ENCODE assay signal across 16 cellular contexts in the genomic region with DNA sequence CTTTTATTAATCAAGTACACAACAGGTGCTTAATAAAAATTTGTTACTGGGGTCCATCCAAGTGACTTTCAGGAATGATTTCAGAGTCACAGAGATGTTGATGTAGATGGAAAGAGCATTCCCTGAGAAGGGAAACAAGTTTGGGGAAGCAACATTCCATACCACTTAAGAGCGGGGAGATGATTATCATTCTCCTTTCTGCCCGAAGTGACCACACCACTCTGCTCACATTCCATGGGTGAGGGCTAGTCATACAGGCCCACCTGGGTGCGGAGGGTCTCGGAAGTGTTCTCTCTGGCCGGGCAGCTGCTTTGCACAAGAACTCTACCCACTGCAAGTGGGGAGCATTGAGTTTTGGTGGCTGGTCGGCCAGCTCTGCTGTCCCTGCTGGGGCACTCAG.
DNase-seq lines count a peak whose midpoint lies in the region; ATAC-seq, FAIRE-seq and TF ChIP-seq lines count a peak whose summit lies in the region.
"Had no signal": no experiment of that assay in that cellular context is flagged by ENCODE, and none has a peak within 500 bp of the region (broad histone marks: within the 10 kb centered on the region; RNA-seq: fewer than 3 reads in every experiment).

No MANE protein-coding gene starts in this region.

- no peaks in the 10 kb centered on the region for H3K27me3 Mint-ChIP-seq in stimulated activated naive B cell treated with anti-CD40 and anti-IgM and Interleukin-4, amounts not matched to agents 10 μg/mL and 1 μg/mL and 100 μg/mL, for 72 hours
- H3K27me3 Mint-ChIP-seq: CD4-positive, CD25-positive, alpha-beta regulatory T cell had no signal

- TF ChIP-seq EP300 in H1 (IDR thresholded peaks at IDR 0.05; ENCODE audit: borderline replicate concordance in 1 of 2, low read depth in 2 of 2, low read length in 2 of 2), result no peak

- TF ChIP-seq CTCF in H1 (IDR thresholded peaks at IDR 0.05; ENCODE audit: control extremely low read depth in 1 of 3, insufficient read depth in 1 of 3, low read depth in 1 of 3, low read length in 3 of 3), result no peak

- H3K9me3 Mint-ChIP-seq in stimulated activated naive B cell treated with anti-CD40 and anti-IgM and Interleukin-4, amounts not matched to agents 10 μg/mL and 1 μg/mL and 100 μg/mL, for 72 hours, result peaks cover 0 to 3% of the 10 kb centered on the region in 2 donors
- H3K9me3 Mint-ChIP-seq: HFFc6 had no signal

- peak overlapping the region; percentile 70 for H3K27ac Mint-ChIP-seq in stimulated activated naive B cell treated with anti-CD40 and anti-IgM and Interleukin-4, amounts not matched to agents 10 μg/mL and 1 μg/mL and 100 μg/mL, for 72 hours
- H3K27ac Mint-ChIP-seq: CD4-positive, CD25-positive, alpha-beta regulatory T cell; HFFc6 had no signal

- no peaks in the 10 kb centered on the region for H3K36me3 ChIP-seq in H1 (ENCODE audit: control insufficient read depth in 2 of 4, insufficient read depth in 4 of 4, low read length in 3 of 4)
- H3K36me3 ChIP-seq in mesendoderm (ENCODE audit: control insufficient read depth, insufficient read depth, low read length), result no peaks in the 10 kb centered on the region

- DNase-seq in ELF-1 (ENCODE audit: low read depth, low spot score) (peak; percentile 39), H1 (ENCODE audit: low read depth in 1 of 2, low spot score in 2 of 2) (no peak), mesendoderm (peak; percentile 50), ureter (ENCODE audit: low spot score) (no peak)
- no peak for DNase-seq in stimulated activated naive B cell treated with anti-CD40 and anti-IgM and Interleukin-4, amounts not matched to agents 10 μg/mL and 1 μg/mL and 100 μg/mL, for 72 hours
- DNase-seq: Calu3; CD4-positive, CD25-positive, alpha-beta regulatory T cell; DMS 273 treated with DMSO at 0.1 percent for 48 hours; GOT3; IMR-90; KBM-7 had no signal

- H3K27ac ChIP-seq in H1 (ENCODE audit: low read depth, low read length) (no peak overlapping the region), mesendoderm (ENCODE audit: low read depth, low read length) (no peak overlapping the region)
- H3K27ac ChIP-seq: BLaER1 treated with 17β-estradiol and CSF1 and Interleukin-3, amounts not matched to agents 10 nM and 100 nM had no signal

- CTCF ChIA-PET in H1 (lab: Charles Lee; ENCODE audit: partially characterized antibody), result interaction anchor here (0.6 to 4.1 kb wide), 4 partner anchors 19 to 1024 kb away, joined by 3 to 27 read pairs (median 4); no protein-coding TSS in a partner anchor

- H3K18ac ChIP-seq in H1 (ENCODE audit: extremely low read depth, low read length) (no peak overlapping the region), mesendoderm (ENCODE audit: low read length) (no peak overlapping the region)

- H4K20me1 ChIP-seq in H1 (replicated peaks in 1 of 2; ENCODE audit: control insufficient read depth in 1 of 2, insufficient read depth in 2 of 2, low read length in 2 of 2), result peaks cover 0 to 5% of the 10 kb centered on the region in 2 experiments

- H3K4me1 ChIP-seq in H1 (replicated peaks in 1 of 4; ENCODE audit: control insufficient read depth in 3 of 4, insufficient read depth in 4 of 4, low read length in 3 of 4), result no peaks in the 10 kb centered on the region; a peak in 1 of 7 replicates
- H3K4me1 ChIP-seq in mesendoderm (ENCODE audit: control insufficient read depth, low read depth, low read length), result peaks cover 2% of the 10 kb centered on the region

- no peaks in the 10 kb centered on the region for H3K9me3 ChIP-seq in H1 (ENCODE audit: insufficient read depth in 2 of 2, low read depth in 1 of 2, low read length in 1 of 2)
- H3K9me3 ChIP-seq: BLaER1 treated with 17β-estradiol and CSF1 and Interleukin-3, amounts not matched to agents 10 nM and 100 nM had no signal

- 91% methylated on average over 6 of the region's 6 CpGs; no CpG with 5 or more reads in 1 of the 2 experiments for WGBS in H1 (ENCODE audit: extremely low coverage in 1 of 2, insufficient coverage in 1 of 2, insufficient read length in 1 of 2, insufficient replicate concordance in 2 of 2, low coverage in 1 of 2, low lambda C conversion rate in 2 of 2, missing lambda C conversion rate in 1 of 2), 2 experiments
- no CpG with 5 or more reads among the region's 6 CpGs for WGBS in mesendoderm (ENCODE audit: extremely low coverage, insufficient coverage, low lambda C conversion rate)

- H3K4me3 Mint-ChIP-seq in stimulated activated naive B cell treated with anti-CD40 and anti-IgM and Interleukin-4, amounts not matched to agents 10 μg/mL and 1 μg/mL and 100 μg/mL, for 72 hours, result no peak overlapping the region
- H3K4me3 Mint-ChIP-seq: CD4-positive, CD25-positive, alpha-beta regulatory T cell; HFFc6 had no signal

- H3K56ac ChIP-seq in H1 (replicated peaks; ENCODE audit: insufficient read length, low read depth, low read length), result no peak overlapping the region
- no peak overlapping the region for H3K56ac ChIP-seq in mesendoderm (ENCODE audit: low read length)

- no peaks in the 10 kb centered on the region for H3K79me1 ChIP-seq in H1 (ENCODE audit: low read depth, low read length)
- no peaks in the 10 kb centered on the region for H3K79me1 ChIP-seq in mesendoderm (ENCODE audit: low read length)

- H4K8ac ChIP-seq in H1 (ENCODE audit: extremely low read depth, insufficient read depth, low read length), result no peak overlapping the region
- no peak overlapping the region for H4K8ac ChIP-seq in mesendoderm (ENCODE audit: low read depth, low read length)

- no peak for ATAC-seq in stimulated activated naive B cell treated with anti-CD40 and anti-IgM and Interleukin-4, amounts not matched to agents 10 μg/mL and 1 μg/mL and 100 μg/mL, for 72 hours (replicated peaks)
- ATAC-seq in GM18861 (IDR thresholded peaks at IDR 0.05; ENCODE audit: unreplicated experiment) (no peak), HG02642 (IDR thresholded peaks at IDR 0.05; ENCODE audit: poor library complexity, unreplicated experiment) (no peak)
- ATAC-seq: GM12878 had no signal

- no peaks in the 10 kb centered on the region for H3K23me2 ChIP-seq in H1 (ENCODE audit: low read depth, low read length)

- no peak for FAIRE-seq in H1 (lab: Jason Lieb, UNC)
- FAIRE-seq: GM12878 had no signal

- H2BK12ac ChIP-seq in H1 (ENCODE audit: low read depth, low read length), result no peak overlapping the region

- TF ChIP-seq RAD21 in H1 (IDR thresholded peaks at IDR 0.05 in 1 of 2, conservative IDR thresholded peaks at IDR 0.05 in 1 of 2; ENCODE audit: low read depth in 2 of 2, low read length in 2 of 2), result no peak

- peaks cover 45 to 85% of the 10 kb centered on the region in 2 donors for H3K36me3 Mint-ChIP-seq in stimulated activated naive B cell treated with anti-CD40 and anti-IgM and Interleukin-4, amounts not matched to agents 10 μg/mL and 1 μg/mL and 100 μg/mL, for 72 hours

- POLR2A ChIA-PET in H1 (lab: Charles Lee; ENCODE audit: partially characterized antibody), result no interaction called here

- no peak overlapping the region for H3K4me3 ChIP-seq in H1 (ENCODE audit: extremely low read depth in 1 of 4, insufficient read depth in 2 of 4, low read depth in 3 of 4, low read length in 4 of 4)
- no peak overlapping the region for H3K4me3 ChIP-seq in mesendoderm (ENCODE audit: low read length)
- H3K4me3 ChIP-seq: BLaER1 treated with 17β-estradiol and CSF1 and Interleukin-3, amounts not matched to agents 10 nM and 100 nM; GM12878 had no signal

- H4K5ac ChIP-seq in H1 (ENCODE audit: insufficient read length, low read depth, low read length), result no peak overlapping the region
- no peak overlapping the region for H4K5ac ChIP-seq in mesendoderm (ENCODE audit: low read length)

- no peak for TF ChIP-seq POLR2A in H1 (IDR thresholded peaks at IDR 0.05; ENCODE audit: control extremely low read depth in 1 of 2, low read depth in 2 of 2, low read length in 2 of 2)

- H2BK120ac ChIP-seq in H1 (replicated peaks; ENCODE audit: low read depth, low read length) (no peak overlapping the region), mesendoderm (ENCODE audit: low read depth, low read length) (no peak overlapping the region)

- no peak overlapping the region; a peak in 2 of 7 replicates for H3K9ac ChIP-seq in H1 (replicated peaks in 1 of 4; ENCODE audit: extremely low read depth in 1 of 4, low read depth in 3 of 4, low read length in 3 of 4)
- no peak overlapping the region for H3K9ac ChIP-seq in mesendoderm (ENCODE audit: low read length)
- H3K9ac ChIP-seq: BLaER1 treated with 17β-estradiol and CSF1 and Interleukin-3, amounts not matched to agents 10 nM and 100 nM had no signal

- H2BK15ac ChIP-seq in H1 (ENCODE audit: low read length) (no peak overlapping the region), mesendoderm (replicated peaks; ENCODE audit: low read depth) (no peak overlapping the region)

- H3K14ac ChIP-seq in H1 (ENCODE audit: insufficient read length), result no peak overlapping the region

- H4K91ac ChIP-seq in H1 (replicated peaks; ENCODE audit: insufficient read length, low read length), result no peak overlapping the region

- H2BK5ac ChIP-seq in H1 (ENCODE audit: low read depth, low read length) (no peak overlapping the region), mesendoderm (ENCODE audit: low read length) (no peak overlapping the region)

- H3K23ac ChIP-seq in H1 (ENCODE audit: insufficient read length), result no peak overlapping the region
- no peak overlapping the region for H3K23ac ChIP-seq in mesendoderm (ENCODE audit: low read length)

- H2BK20ac ChIP-seq in H1 (ENCODE audit: low read length), result no peak overlapping the region

- H2AK5ac ChIP-seq in H1 (ENCODE audit: low read depth, low read length) (no peak overlapping the region), mesendoderm (ENCODE audit: low read length) (no peak overlapping the region)

- H3K79me2 ChIP-seq in H1 (ENCODE audit: control insufficient read depth in 1 of 2, insufficient read depth in 2 of 2, low read length in 2 of 2), result no peaks in the 10 kb centered on the region
- no peaks in the 10 kb centered on the region for H3K79me2 ChIP-seq in mesendoderm (ENCODE audit: control insufficient read depth, insufficient read depth, low read length)

- H3K4me2 ChIP-seq in H1 (ENCODE audit: insufficient read depth in 1 of 2, low read depth in 2 of 2, low read length in 2 of 2) (no peak overlapping the region), mesendoderm (ENCODE audit: low read length) (no peak overlapping the region)
- H3K4me2 ChIP-seq: BLaER1 treated with 17β-estradiol and CSF1 and Interleukin-3, amounts not matched to agents 10 nM and 100 nM had no signal

- H3K4ac ChIP-seq in H1 (replicated peaks; ENCODE audit: insufficient read length, low read depth, low read length) (no peak overlapping the region), mesendoderm (ENCODE audit: low read depth, low read length) (no peak overlapping the region)

- H3K27me3 ChIP-seq in H1 (replicated peaks in 1 of 4; ENCODE audit: control insufficient read depth in 3 of 4, extremely low read depth in 1 of 4, insufficient read depth in 3 of 4, low read length in 3 of 4) (no peaks in the 10 kb centered on the region), mesendoderm (ENCODE audit: insufficient read depth, low read length, poor library complexity) (no peaks in the 10 kb centered on the region)
- H3K27me3 ChIP-seq: BLaER1 treated with 17β-estradiol and CSF1 and Interleukin-3, amounts not matched to agents 10 nM and 100 nM had no signal

- peaks cover 21 to 22% of the 10 kb centered on the region in 2 donors for H3K4me1 Mint-ChIP-seq in stimulated activated naive B cell treated with anti-CD40 and anti-IgM and Interleukin-4, amounts not matched to agents 10 μg/mL and 1 μg/mL and 100 μg/mL, for 72 hours

- no peak overlapping the region for H2AFZ ChIP-seq in H1 (ENCODE audit: low read length)

Comparison
In these comparisons a context has a peak if more than half of its experiments do, and no peak if none do; other contexts are left out.
1. DNase-seq: peak in ELF-1 (single experiment) and mesendoderm (single experiment); none in H1 (0 of 2), stimulated activated naive B cell treated with anti-CD40 and anti-IgM and Interleukin-4, amounts not matched to agents 10 μg/mL and 1 μg/mL and 100 μg/mL, for 72 hours (single experiment) and ureter (single experiment).